21 cellular contexts compared by ENCODE assay signal in genomic region chr2:241265506-241265905, GRCh38. TPM values are rescaled to one million over a fixed set of nuclear protein-coding genes. Genes with fewer than 3 reads are reported as not detected.
A peak's percentile ranks its signal among the peaks of the same experiment; 100 is the strongest.
DNase-seq lines count a peak whose midpoint lies in the region; ATAC-seq and TF ChIP-seq lines count a peak whose summit lies in the region.
"Had no signal": no experiment of that assay in that cellular context is flagged by ENCODE, and none has a peak within 500 bp of the region (broad histone marks: within the 10 kb centered on the region; RNA-seq: fewer than 3 reads in every experiment).

No MANE protein-coding gene starts in this region.

- H3K4me3 ChIP-seq in H7 (ENCODE audit: insufficient read depth, low read depth, low read length) (no peak overlapping the region), IMR-90 (ENCODE audit: insufficient read depth, low read depth, low read length) (no peak overlapping the region), neural progenitor cell (no peak overlapping the region), uterus (no peak overlapping the region)
- H3K4me3 ChIP-seq: A549, GM12878, GM23248 had no signal

- H3K27me3 ChIP-seq in H7 (ENCODE audit: control insufficient read depth, insufficient read depth, low read length) (no peaks in the 10 kb centered on the region), IMR-90 (ENCODE audit: control insufficient read depth, insufficient read depth, low read length) (no peaks in the 10 kb centered on the region), neural progenitor cell (no peaks in the 10 kb centered on the region), uterus (no peaks in the 10 kb centered on the region)

- dilution Hi-C loops in IMR-90 (cut with HindIII; ENCODE audit: low sequenced_read_pairs, unreplicated experiment) = no loop called here

- peaks cover 35% of the 10 kb centered on the region for H3K36me3 Mint-ChIP-seq in activated CD8-positive, alpha-beta memory T cell treated with anti-CD3 and anti-CD28 coated beads, Interleukin-2, amount 10 ng/mL, durations not matched to agents 7 days and 5 days
- peaks cover 25% of the 10 kb centered on the region for H3K36me3 Mint-ChIP-seq in neural progenitor cell

- peak; percentile 22 for DNase-seq in activated CD8-positive, alpha-beta memory T cell treated with anti-CD3 and anti-CD28 coated beads, Interleukin-2, amount 50 U/mL, for 48 hours
- DNase-seq in activated CD8-positive, alpha-beta memory T cell treated with anti-CD3 and anti-CD28 coated beads, Interleukin-2, amount 10 ng/mL, durations not matched to agents 7 days and 5 days = no peak
- DNase-seq in H7 (peak; percentile 38), IMR-90 (no peak), neural progenitor cell (ENCODE audit: low spot score) (peak; percentile 22), HuH-7.5 (ENCODE audit: low spot score) (no peak), islet precursor cell (no peak), uterus (no peak)
- DNase-seq: 8988T; ACHN; AML-193; C1 segment of cervical spinal cord; Caco-2; CD4-positive, alpha-beta memory T cell; DMS79; EL; GDM1; GM23248; HCEC 1CT had no signal

- intact Hi-C loops in IMR-90 (cut with micrococcal nuclease) (no loop called here), uterus (cut with DNase I; ENCODE audit: low total_unique reads) (no loop called here)

- H3K4me3 Mint-ChIP-seq in activated CD8-positive, alpha-beta memory T cell treated with anti-CD3 and anti-CD28 coated beads, Interleukin-2, amount 10 ng/mL, durations not matched to agents 7 days and 5 days = no peak overlapping the region
- no peak overlapping the region for H3K4me3 Mint-ChIP-seq in neural progenitor cell
- H3K4me3 Mint-ChIP-seq: CD4-positive, alpha-beta memory T cell had no signal

- no peak overlapping the region for H3K56ac ChIP-seq in IMR-90 (ENCODE audit: extremely low read depth, insufficient read depth, low read length)

- H3K36me3 ChIP-seq in H7 (replicated peaks; ENCODE audit: control insufficient read depth, insufficient read depth, low read length) (peaks cover 39% of the 10 kb centered on the region), IMR-90 (ENCODE audit: control insufficient read depth, insufficient read depth, low read length) (peaks cover 69% of the 10 kb centered on the region), neural progenitor cell (no peaks in the 10 kb centered on the region), uterus (no peaks in the 10 kb centered on the region)

- no TSS peak for BruUV-seq in IMR-90 (replicated peaks; lab: Mats Ljungman, UMichigan)

- peaks cover 16% of the 10 kb centered on the region for H3K4me1 ChIP-seq in IMR-90 (ENCODE audit: control insufficient read depth, insufficient read depth, low read length)
- H3K4me1 ChIP-seq in neural progenitor cell = peaks cover 4% of the 10 kb centered on the region
- H3K4me1 ChIP-seq in uterus = peaks cover 3% of the 10 kb centered on the region in 2 donors
- H3K4me1 ChIP-seq: Caco-2 had no signal

- 100% methylated on average over 1 of the region's 5 CpGs; no CpG with 5 or more reads in 1 of the 2 experiments for WGBS in IMR-90 (ENCODE audit: extremely low coverage in 2 of 2, insufficient read length in 1 of 2), 2 experiments

- POLR2A ChIA-PET in IMR-90 (lab: Charles Lee; ENCODE audit: unreplicated experiment) = no interaction called here

- H4K91ac ChIP-seq in IMR-90 (ENCODE audit: insufficient read depth, low read depth, low read length) = no peak overlapping the region

- H2AK5ac ChIP-seq in IMR-90 (ENCODE audit: low read depth, low read length) = no peak overlapping the region

- no peak overlapping the region for H2BK15ac ChIP-seq in IMR-90 (ENCODE audit: low read depth, low read length)

- H3K4ac ChIP-seq in IMR-90 (ENCODE audit: low read depth, low read length) = no peak overlapping the region

- ATAC-seq in activated CD8-positive, alpha-beta memory T cell treated with anti-CD3 and anti-CD28 coated beads, Interleukin-2, amount 10 ng/mL, durations not matched to agents 7 days and 5 days = no peak
- no peak for ATAC-seq in IMR-90 (ENCODE audit: low read depth)
- ATAC-seq: A549, GM12878 had no signal

- peaks cover 38 to 90% of the 10 kb centered on the region in 2 experiments for H3K79me1 ChIP-seq in IMR-90 (ENCODE audit: low read depth in 1 of 2, low read length in 2 of 2)

- no peak overlapping the region for H2AFZ ChIP-seq in IMR-90 (replicated peaks; ENCODE audit: low read length, poor library complexity)
- H2AFZ ChIP-seq in neural progenitor cell (replicated peaks) = no peak overlapping the region
- H2AFZ ChIP-seq: GM23248 had no signal

- H2BK5ac ChIP-seq in IMR-90 (ENCODE audit: low read depth, low read length, poor library complexity, severe bottlenecking) = no peak overlapping the region

- H3K23ac ChIP-seq in IMR-90 (ENCODE audit: low read depth, low read length) = no peak overlapping the region

- H3K9me3 Mint-ChIP-seq in activated CD8-positive, alpha-beta memory T cell treated with anti-CD3 and anti-CD28 coated beads, Interleukin-2, amount 10 ng/mL, durations not matched to agents 7 days and 5 days (ENCODE audit: low read depth) = no peaks in the 10 kb centered on the region
- no peaks in the 10 kb centered on the region for H3K9me3 Mint-ChIP-seq in neural progenitor cell

- no peak overlapping the region for H3K14ac ChIP-seq in IMR-90 (replicated peaks; ENCODE audit: low read depth, low read length)

- H3K9me3 ChIP-seq in IMR-90 (ENCODE audit: control insufficient read depth, insufficient read depth, low read length) = no peaks in the 10 kb centered on the region
- H3K9me3 ChIP-seq in neural progenitor cell (ENCODE audit: low read depth) = no peaks in the 10 kb centered on the region
- H3K9me3 ChIP-seq in uterus = no peaks in the 10 kb centered on the region
- H3K9me3 ChIP-seq: A549, Caco-2 had no signal

- CTCF ChIA-PET in activated CD8-positive, alpha-beta memory T cell treated with anti-CD3 and anti-CD28 coated beads, Interleukin-2, amount 10 ng/mL, durations not matched to agents 7 days and 5 days (lab: Charles Lee) = no interaction called here
- CTCF ChIA-PET in IMR-90 (lab: Yijun Ruan, JAX) = no interaction called here

- no peak for TF ChIP-seq POLR2A in IMR-90 (IDR thresholded peaks at IDR 0.05; ENCODE audit: low read depth, low read length)
- no peak for TF ChIP-seq POLR2A in uterus (IDR thresholded peaks at IDR 0.05)

- TF ChIP-seq CTCF in IMR-90 (conservative IDR thresholded peaks at IDR 0.05; ENCODE audit: low read depth, low read length) (no peak), neural progenitor cell (IDR thresholded peaks at IDR 0.05) (no peak), uterus (IDR thresholded peaks at IDR 0.05) (no peak)

- H2AK9ac ChIP-seq in IMR-90 (replicated peaks; ENCODE audit: low read depth, low read length, poor library complexity) = peak overlapping the region; percentile 44

- in situ Hi-C loops in IMR-90 (cut with MboI; ENCODE audit: low sequenced_read_pairs) = no loop called here

- no peak overlapping the region for H3K27ac Mint-ChIP-seq in activated CD8-positive, alpha-beta memory T cell treated with anti-CD3 and anti-CD28 coated beads, Interleukin-2, amount 10 ng/mL, durations not matched to agents 7 days and 5 days
- no peak overlapping the region for H3K27ac Mint-ChIP-seq in neural progenitor cell

- no peak overlapping the region for H4K5ac ChIP-seq in IMR-90 (ENCODE audit: low read depth, low read length)

- H3K27ac ChIP-seq in IMR-90 (ENCODE audit: insufficient read depth, low read length) = no peak overlapping the region
- no peak overlapping the region for H3K27ac ChIP-seq in neural progenitor cell
- no peak overlapping the region for H3K27ac ChIP-seq in uterus
- H3K27ac ChIP-seq: A549, GM23248 had no signal

- H3K4me2 ChIP-seq in IMR-90 (ENCODE audit: low read depth, low read length) = no peak overlapping the region
- no peak overlapping the region for H3K4me2 ChIP-seq in neural progenitor cell
- H3K4me2 ChIP-seq: A549 had no signal

- peaks cover 96% of the 10 kb centered on the region for H4K20me1 ChIP-seq in IMR-90 (ENCODE audit: insufficient read depth, low read length)
- peaks cover 58% of the 10 kb centered on the region for H4K20me1 ChIP-seq in neural progenitor cell (ENCODE audit: low read depth)

- no peak overlapping the region for H3K18ac ChIP-seq in IMR-90 (ENCODE audit: low read depth, low read length)

- peaks cover 10% of the 10 kb centered on the region for H3K4me1 Mint-ChIP-seq in activated CD8-positive, alpha-beta memory T cell treated with anti-CD3 and anti-CD28 coated beads, Interleukin-2, amount 10 ng/mL, durations not matched to agents 7 days and 5 days
- H3K4me1 Mint-ChIP-seq in neural progenitor cell = peaks cover 4% of the 10 kb centered on the region

- peaks cover 38% of the 10 kb centered on the region for H3K9me1 ChIP-seq in IMR-90 (ENCODE audit: insufficient read depth, low read length)

- H2BK20ac ChIP-seq in IMR-90 (ENCODE audit: low read depth, low read length) = no peak overlapping the region

- no peaks in the 10 kb centered on the region for H3F3A ChIP-seq in neural progenitor cell (ENCODE audit: low read depth)

- H3K9ac ChIP-seq in IMR-90 (ENCODE audit: low read depth, low read length) = no peak overlapping the region
- H3K9ac ChIP-seq in neural progenitor cell = no peak overlapping the region
- H3K9ac ChIP-seq: GM23248 had no signal

- H3K27me3 Mint-ChIP-seq in activated CD8-positive, alpha-beta memory T cell treated with anti-CD3 and anti-CD28 coated beads, Interleukin-2, amount 10 ng/mL, durations not matched to agents 7 days and 5 days = no peaks in the 10 kb centered on the region
- H3K27me3 Mint-ChIP-seq in neural progenitor cell (ENCODE audit: insufficient read depth, low read depth) = no peaks in the 10 kb centered on the region
- H3K27me3 Mint-ChIP-seq: CD4-positive, alpha-beta memory T cell had no signal

- H2BK120ac ChIP-seq in IMR-90 (ENCODE audit: low read depth, low read length) = no peak overlapping the region

- no peak overlapping the region for H4K8ac ChIP-seq in IMR-90 (ENCODE audit: low read depth in 2 of 2, low read length in 2 of 2)

- TF ChIP-seq RAD21 in IMR-90 (IDR thresholded peaks at IDR 0.05; ENCODE audit: low read length) = no peak

- H3K79me2 ChIP-seq in neural progenitor cell (ENCODE audit: low read depth) = peaks cover 50% of the 10 kb centered on the region

RNA-seq across cellular contexts. Expression of gene HDLBP, which starts 50.0 kb away (rescaled TPM):
- 100 to 1,000 TPM; 176 to 232 TPM for total RNA-seq in activated CD8-positive, alpha-beta memory T cell treated with anti-CD3 and anti-CD28 coated beads, Interleukin-2, amount 10 ng/mL, durations not matched to agents 7 days and 5 days
- 362 and 415 TPM in 2 replicates for total RNA-seq in H7 (2014; rRNA removed; shearing (Covaris generic))
- total RNA-seq in IMR-90 (2012; rRNA removed) = 1,093 and 1,165 TPM in 2 replicates
- polyA plus RNA-seq in IMR-90 (2012; rRNA removed) = 648 and 649 TPM in 2 replicates
- polyA plus RNA-seq in IMR-90 (2012; cell fraction: cytosol; rRNA removed) = 217 and 232 TPM in 2 replicates
- 545 and 768 TPM in 2 replicates for polyA plus RNA-seq in IMR-90 (2012; cell fraction: nucleus; rRNA removed; ENCODE audit: low replicate concordance)
- total RNA-seq in neural progenitor cell (ENCODE audit: low replicate concordance) = 251 and 269 TPM in 2 replicates
- total RNA-seq in uterus = 1,000 to 10,000 TPM in 1 of 4 donors, 100 to 1,000 TPM in 3; 226 to 1,465 (median 466) TPM

RNA-seq across cellular contexts. Expression of gene SEPTIN2, which starts 50.2 kb away (rescaled TPM):
- total RNA-seq in activated CD8-positive, alpha-beta memory T cell treated with anti-CD3 and anti-CD28 coated beads, Interleukin-2, amount 10 ng/mL, durations not matched to agents 7 days and 5 days = 100 to 1,000 TPM; 242 to 290 TPM
- total RNA-seq in H7 (2014; rRNA removed; shearing (Covaris generic)) = 249 and 274 TPM in 2 replicates
- 504 and 570 TPM in 2 replicates for total RNA-seq in IMR-90 (2012; rRNA removed)
- polyA plus RNA-seq in IMR-90 (2012; rRNA removed) = 320 and 420 TPM in 2 replicates
- 75.8 and 130 TPM in 2 replicates for polyA plus RNA-seq in IMR-90 (2012; cell fraction: cytosol; rRNA removed)
- polyA plus RNA-seq in IMR-90 (2012; cell fraction: nucleus; rRNA removed; ENCODE audit: low replicate concordance) = 96.8 and 681 TPM in 2 replicates
- total RNA-seq in neural progenitor cell (ENCODE audit: low replicate concordance) = 452 and 632 TPM in 2 replicates
- total RNA-seq in uterus = 100 to 1,000 TPM; 135 to 631 (median 268) TPM

Comparison
In these comparisons a context has a peak if more than half of its experiments do, and no peak if none do; other contexts are left out.
1. DNase-seq: peak in activated CD8-positive, alpha-beta memory T cell treated with anti-CD3 and anti-CD28 coated beads, Interleukin-2, amount 50 U/mL, for 48 hours (single experiment), H7 (single experiment) and neural progenitor cell (single experiment); none in activated CD8-positive, alpha-beta memory T cell treated with anti-CD3 and anti-CD28 coated beads, Interleukin-2, amount 10 ng/mL, durations not matched to agents 7 days and 5 days (single experiment), IMR-90 (single experiment), HuH-7.5 (single experiment), islet precursor cell (single experiment) and uterus (0 of 2).